20 cellular contexts compared by ENCODE assay signal in genomic region chr4:5647351-5647750, GRCh38.
DNase-seq lines count a peak whose midpoint lies in the region; ATAC-seq and TF ChIP-seq lines count a peak whose summit lies in the region.
"Had no signal": no experiment of that assay in that cellular context is flagged by ENCODE, and none has a peak within 500 bp of the region (broad histone marks: within the 10 kb centered on the region; RNA-seq: fewer than 3 reads in every experiment).

No MANE protein-coding gene starts in this region.

- POLR2A ChIA-PET in naive thymus-derived CD4-positive, alpha-beta T cell (lab: Charles Lee), result no interaction called here

- H3K27ac ChIP-seq in naive thymus-derived CD4-positive, alpha-beta T cell (ENCODE audit: low read depth, low read length), result no peak overlapping the region
- H3K27ac ChIP-seq: 22Rv1, BLaER1, C4-2B, GM23248 had no signal

- no peaks in the 10 kb centered on the region for H3K27me3 ChIP-seq in naive thymus-derived CD4-positive, alpha-beta T cell (ENCODE audit: control insufficient read depth in 2 of 2, insufficient read depth in 2 of 2, low read length in 2 of 2)
- H3K27me3 ChIP-seq: BLaER1 had no signal

- H3K4me3 Mint-ChIP-seq in brain (peak overlapping the region in 1 of 5 experiments; percentile 16), nephron progenitor cell (no peak overlapping the region)
- H3K4me3 Mint-ChIP-seq in naive thymus-derived CD4-positive, alpha-beta T cell, result no peak overlapping the region
- H3K4me3 Mint-ChIP-seq: B cell; CD4-positive, CD25-positive, alpha-beta regulatory T cell; CD8-positive, alpha-beta T cell had no signal

- intact Hi-C loops in naive thymus-derived CD4-positive, alpha-beta T cell (cut with micrococcal nuclease), result no loop called here

- no peak overlapping the region for H3K4me3 ChIP-seq in naive thymus-derived CD4-positive, alpha-beta T cell (ENCODE audit: low read length)
- H3K4me3 ChIP-seq: BLaER1, GM12878, GM23248 had no signal

- H3K4me1 ChIP-seq in naive thymus-derived CD4-positive, alpha-beta T cell (ENCODE audit: control insufficient read depth in 2 of 2, insufficient read depth in 2 of 2, low read length in 2 of 2), result no peaks in the 10 kb centered on the region

- H3K27me3 Mint-ChIP-seq in brain, result peaks cover 24% of the 10 kb centered on the region
- H3K27me3 Mint-ChIP-seq in nephron progenitor cell (ENCODE audit: low read depth, poor library complexity), result no peaks in the 10 kb centered on the region
- H3K27me3 Mint-ChIP-seq in naive thymus-derived CD4-positive, alpha-beta T cell, result peaks cover 0 to 9% (median 0%) of the 10 kb centered on the region in 5 donors
- H3K27me3 Mint-ChIP-seq: B cell; CD4-positive, CD25-positive, alpha-beta regulatory T cell had no signal

- DNase-seq in COLO829 (ENCODE audit: low spot score) (peak; percentile 13), nephron progenitor cell (no peak), T1000 (lab: John Stamatoyannopoulos, UW) (no peak)
- DNase-seq in naive thymus-derived CD4-positive, alpha-beta T cell, result no peak
- DNase-seq: CD4-positive, CD25-positive, alpha-beta regulatory T cell; DMS 273 treated with DMSO at 0.1 percent for 48 hours; DMS79; EL; GDM1; GM23248; H7 had no signal

- CTCF ChIA-PET in naive thymus-derived CD4-positive, alpha-beta T cell (lab: Charles Lee), result no interaction called here

- no peaks in the 10 kb centered on the region for H3K36me3 ChIP-seq in naive thymus-derived CD4-positive, alpha-beta T cell (ENCODE audit: control insufficient read depth in 2 of 3, insufficient read depth in 3 of 3, low read length in 3 of 3)

- H3K36me3 Mint-ChIP-seq in brain (no peaks in the 10 kb centered on the region), nephron progenitor cell (ENCODE audit: low read depth) (peaks cover 32% of the 10 kb centered on the region)
- H3K36me3 Mint-ChIP-seq in naive thymus-derived CD4-positive, alpha-beta T cell, result no peaks in the 10 kb centered on the region
- H3K36me3 Mint-ChIP-seq: CD4-positive, CD25-positive, alpha-beta regulatory T cell; CD8-positive, alpha-beta T cell had no signal

- no peaks in the 10 kb centered on the region for H3K9me3 ChIP-seq in naive thymus-derived CD4-positive, alpha-beta T cell (ENCODE audit: control insufficient read depth in 2 of 3, low read length in 3 of 3)
- H3K9me3 ChIP-seq: BLaER1 had no signal

- H3K4me1 Mint-ChIP-seq in brain (peaks cover 20% of the 10 kb centered on the region), nephron progenitor cell (no peaks in the 10 kb centered on the region)
- no peaks in the 10 kb centered on the region for H3K4me1 Mint-ChIP-seq in naive thymus-derived CD4-positive, alpha-beta T cell
- H3K4me1 Mint-ChIP-seq: B cell; CD4-positive, CD25-positive, alpha-beta regulatory T cell had no signal

- TF ChIP-seq CTCF in brain (conservative IDR thresholded peaks at IDR 0.05) (no peak), nephron progenitor cell (IDR thresholded peaks at IDR 0.05) (no peak)

- H3K27ac Mint-ChIP-seq in brain (peak overlapping the region in 3 of 5 experiments; percentile 1 to 18 (median 17)), nephron progenitor cell (peak overlapping the region; percentile 73)
- H3K27ac Mint-ChIP-seq in naive thymus-derived CD4-positive, alpha-beta T cell, result no peak overlapping the region
- H3K27ac Mint-ChIP-seq: B cell; CD4-positive, CD25-positive, alpha-beta regulatory T cell; CD8-positive, alpha-beta T cell had no signal

- H3K9me3 Mint-ChIP-seq in brain, result peaks cover 0 to 2% (median 0%) of the 10 kb centered on the region in 5 experiments
- H3K9me3 Mint-ChIP-seq in nephron progenitor cell, result no peaks in the 10 kb centered on the region
- H3K9me3 Mint-ChIP-seq in naive thymus-derived CD4-positive, alpha-beta T cell, result peaks cover 0 to 5% (median 2%) of the 10 kb centered on the region in 11 donors
- H3K9me3 Mint-ChIP-seq: CD8-positive, alpha-beta T cell had no signal

- ATAC-seq in HG03521 (IDR thresholded peaks at IDR 0.05; ENCODE audit: unreplicated experiment), result no peak
- ATAC-seq in naive thymus-derived CD4-positive, alpha-beta T cell, result no peak
- ATAC-seq: CD8-positive, alpha-beta T cell; GM12878; HCT116 had no signal

Comparison
In these comparisons a context has a peak if more than half of its experiments do, and no peak if none do; other contexts are left out.
1. H3K27ac Mint-ChIP-seq: peak in brain (3 of 5) and nephron progenitor cell (single experiment); none in naive thymus-derived CD4-positive, alpha-beta T cell (0 of 9).